In the genomic region with DNA sequence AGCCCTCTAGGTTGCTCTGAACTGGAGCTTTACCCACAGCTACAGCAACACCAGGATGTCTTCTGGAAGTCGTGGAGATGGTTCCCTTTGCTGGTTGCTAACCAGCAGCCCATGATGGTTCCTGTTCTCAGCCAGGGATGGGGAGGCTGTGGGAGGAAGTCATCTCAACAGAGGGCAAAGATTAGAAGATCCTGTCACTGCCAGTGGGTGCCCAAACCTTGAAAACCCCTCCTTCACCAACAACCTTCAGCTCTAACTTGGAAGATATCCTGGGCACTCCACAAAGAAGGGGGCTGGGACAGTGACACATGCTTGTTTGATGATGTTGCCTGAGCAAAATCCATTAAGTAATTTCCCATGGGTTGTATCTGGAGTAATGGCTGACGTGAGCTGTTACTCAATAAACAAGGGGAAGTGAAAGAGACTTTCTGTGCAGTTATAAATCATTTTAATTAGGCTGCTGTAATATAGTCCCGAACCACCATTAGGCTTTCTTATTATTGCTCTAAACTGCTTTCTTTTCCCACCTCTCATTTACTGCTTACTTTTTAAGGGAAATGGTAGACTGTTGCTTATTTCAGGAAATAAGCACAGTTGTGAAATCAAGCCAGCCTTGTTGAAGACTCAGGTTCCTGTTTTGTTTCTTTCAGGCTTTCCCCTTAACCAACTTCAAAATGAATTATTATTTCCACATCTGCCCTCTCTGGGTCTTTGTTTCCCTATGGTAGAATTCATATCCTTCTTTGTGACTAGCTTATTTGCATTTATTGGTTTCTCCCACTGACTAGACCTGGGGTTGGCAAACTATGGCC, we compare ENCODE assay signal across 9 cellular contexts.
A peak's percentile ranks its signal among the peaks of the same experiment; 100 is the strongest.
DNase-seq lines count a peak whose midpoint lies in the region; ATAC-seq, FAIRE-seq and TF ChIP-seq lines count a peak whose summit lies in the region.
"Had no signal": no experiment of that assay in that cellular context is flagged by ENCODE, and none has a peak within 500 bp of the region (broad histone marks: within the 10 kb centered on the region; RNA-seq: fewer than 3 reads in every experiment).

No MANE protein-coding gene starts in this region.

- no peak overlapping the region for H3K27ac Mint-ChIP-seq in activated naive CD8-positive, alpha-beta T cell treated with anti-CD3 and anti-CD28 coated beads, Interleukin-2, amount 50 U/mL, for 24 hours
- H3K27ac Mint-ChIP-seq: activated naive CD8-positive, alpha-beta T cell treated with anti-CD3 and anti-CD28 coated beads, Interleukin-2, amount 10 ng/mL, durations not matched to agents 7 days and 5 days had no signal

- H3K9me3 ChIP-seq in GM12878 (replicated peaks; ENCODE audit: control insufficient read depth, insufficient read depth, low read length), result no peaks in the 10 kb centered on the region
- H3K9me3 ChIP-seq in WERI-Rb-1 (ENCODE audit: severe bottlenecking), result no peaks in the 10 kb centered on the region

- in situ Hi-C loops in GM12878 (cut with MboI), result no loop called here

- H3K79me2 ChIP-seq in GM12878 (ENCODE audit: control insufficient read depth, insufficient read depth, low read length), result no peaks in the 10 kb centered on the region

- no peak for TF ChIP-seq RAD21 in GM12878 (IDR thresholded peaks at IDR 0.05; ENCODE audit: insufficient read depth, low read depth, low read length)

- ATAC-seq in GM18861 (IDR thresholded peaks at IDR 0.05; ENCODE audit: unreplicated experiment) (peak; percentile 78), HG03097 (IDR thresholded peaks at IDR 0.05; ENCODE audit: low FRiP score, unreplicated experiment) (peak; percentile 64), GM12878 (peak; percentile 93)
- no peak for ATAC-seq in activated naive CD8-positive, alpha-beta T cell treated with anti-CD3 and anti-CD28 coated beads, Interleukin-2, amount 50 U/mL, for 24 hours

- no peaks in the 10 kb centered on the region for H3K4me1 ChIP-seq in GM12878 (ENCODE audit: control insufficient read depth, insufficient read depth, low read length)

- H3K36me3 Mint-ChIP-seq in activated naive CD8-positive, alpha-beta T cell treated with anti-CD3 and anti-CD28 coated beads, Interleukin-2, amount 50 U/mL, for 24 hours (ENCODE audit: low read depth), result no peaks in the 10 kb centered on the region
- H3K36me3 Mint-ChIP-seq: activated naive CD8-positive, alpha-beta T cell treated with anti-CD3 and anti-CD28 coated beads, Interleukin-2, amount 10 ng/mL, durations not matched to agents 7 days and 5 days had no signal

- H3K4me2 ChIP-seq in GM12878 (ENCODE audit: control insufficient read depth, insufficient read depth), result no peak overlapping the region; the same call in 1 of the 2 replicates

- H3K4me3 Mint-ChIP-seq in activated naive CD8-positive, alpha-beta T cell treated with anti-CD3 and anti-CD28 coated beads, Interleukin-2, amount 50 U/mL, for 24 hours, result no peak overlapping the region
- H3K4me3 Mint-ChIP-seq: activated naive CD8-positive, alpha-beta T cell treated with anti-CD3 and anti-CD28 coated beads, Interleukin-2, amount 10 ng/mL, durations not matched to agents 7 days and 5 days had no signal

- peak; percentile 79 for FAIRE-seq in GM12878 (lab: Jason Lieb, UNC)

- SMC1A ChIA-PET in GM12878 (lab: Charles Lee; ENCODE audit: uncharacterized antibody, unreplicated experiment), result interaction anchor here (0.9 to 3.0 kb wide), 9 partner anchors 12 to 234 kb away, joined by 3 to 9 read pairs (median 5); no protein-coding TSS in a partner anchor

- H3K27ac ChIP-seq in GM12878 (ENCODE audit: control insufficient read depth, insufficient read depth) (no peak overlapping the region), WERI-Rb-1 (no peak overlapping the region)

- POLR2A ChIA-PET in GM12878 (lab: Charles Lee), result no interaction called here

- no peaks in the 10 kb centered on the region for H3K27me3 ChIP-seq in GM12878 (replicated peaks in 1 of 2; ENCODE audit: control insufficient read depth in 2 of 2, insufficient read depth in 2 of 2, low read length in 1 of 2)
- no peaks in the 10 kb centered on the region for H3K27me3 ChIP-seq in WERI-Rb-1 (ENCODE audit: insufficient read depth, low read depth, severe bottlenecking)

- H3K27me3 Mint-ChIP-seq in activated naive CD8-positive, alpha-beta T cell treated with anti-CD3 and anti-CD28 coated beads, Interleukin-2, amount 50 U/mL, for 24 hours, result no peaks in the 10 kb centered on the region
- H3K27me3 Mint-ChIP-seq: activated naive CD8-positive, alpha-beta T cell treated with anti-CD3 and anti-CD28 coated beads, Interleukin-2, amount 10 ng/mL, durations not matched to agents 7 days and 5 days had no signal

- H3K4me1 Mint-ChIP-seq in activated naive CD8-positive, alpha-beta T cell treated with anti-CD3 and anti-CD28 coated beads, Interleukin-2, amount 50 U/mL, for 24 hours, result no peaks in the 10 kb centered on the region
- H3K4me1 Mint-ChIP-seq: activated naive CD8-positive, alpha-beta T cell treated with anti-CD3 and anti-CD28 coated beads, Interleukin-2, amount 10 ng/mL, durations not matched to agents 7 days and 5 days had no signal

- no peaks in the 10 kb centered on the region for H3K9me3 Mint-ChIP-seq in activated naive CD8-positive, alpha-beta T cell treated with anti-CD3 and anti-CD28 coated beads, Interleukin-2, amount 50 U/mL, for 24 hours
- H3K9me3 Mint-ChIP-seq: activated naive CD8-positive, alpha-beta T cell treated with anti-CD3 and anti-CD28 coated beads, Interleukin-2, amount 10 ng/mL, durations not matched to agents 7 days and 5 days had no signal

- CTCF ChIA-PET in GM12878 (lab: Yijun Ruan, JAX), result interaction anchor here (1.0 to 1.4 kb wide), 2 partner anchors 30 to 238 kb away, joined by 3 to 5 read pairs; no protein-coding TSS in a partner anchor

- WGBS in GM12878 (ENCODE audit: insufficient coverage, insufficient replicate concordance, low lambda C conversion rate, missing lambda C conversion rate), result 0% methylated on average over 3 of the region's 3 CpGs

- intact Hi-C loops in GM12878 (cut with micrococcal nuclease; ENCODE audit: unreplicated experiment), result loop anchor here (1.0 to 5.0 kb wide), 2 partner anchors 60 to 80 kb away; no protein-coding TSS in a partner anchor

- no peak overlapping the region for H3K9ac ChIP-seq in GM12878 (ENCODE audit: control insufficient read depth, insufficient read depth, low read length)

- DNase-seq in GM12878 (ENCODE audit: low read depth, low spot score), result peak; percentile 58
- DNase-seq in pons (ENCODE audit: low spot score), result peak; percentile 64
- DNase-seq in NCI-H1417 treated with DMSO at 0.1 percent for 48 hours (lab: John Stamatoyannopoulos, UW), result no peak
- no peak for DNase-seq in WERI-Rb-1
- no peak for DNase-seq in NCI-H2196 treated with DMSO at 0.1 percent for 48 hours (lab: John Stamatoyannopoulos, UW; ENCODE audit: unreplicated experiment)
- no peak for DNase-seq in activated naive CD8-positive, alpha-beta T cell treated with anti-CD3 and anti-CD28 coated beads, Interleukin-2, amount 50 U/mL, for 24 hours
- DNase-seq: activated naive CD8-positive, alpha-beta T cell treated with anti-CD3 and anti-CD28 coated beads, Interleukin-2, amount 10 ng/mL, durations not matched to agents 7 days and 5 days had no signal

- H3K4me3 ChIP-seq in GM12878 (no peak overlapping the region), WERI-Rb-1 (ENCODE audit: low read depth, low read length) (no peak overlapping the region)

- RAD21 ChIA-PET in GM12878 (lab: Charles Lee; ENCODE audit: unreplicated experiment), result interaction anchor here (1.0 to 2.5 kb wide), 4 partner anchors 29 to 140 kb away, joined by 3 to 7 read pairs (median 4); no protein-coding TSS in a partner anchor

- BruUV-seq in GM12878 (replicated peaks; lab: Mats Ljungman, UMichigan), result no TSS peak

- no peaks in the 10 kb centered on the region for H4K20me1 ChIP-seq in GM12878 (ENCODE audit: control insufficient read depth, insufficient read depth)

- peak; percentile 83 to 95 for TF ChIP-seq EP300 in GM12878 (IDR thresholded peaks at IDR 0.05; ENCODE audit: borderline replicate concordance in 1 of 2, control insufficient read depth in 1 of 2, low read depth in 2 of 2, low read length in 2 of 2)

- no peak for TF ChIP-seq POLR2A in GM12878 (IDR thresholded peaks at IDR 0.05; ENCODE audit: low read depth, low read length)

- H3K36me3 ChIP-seq in GM12878 (ENCODE audit: control insufficient read depth in 2 of 2, insufficient read depth in 2 of 2, low read length in 1 of 2), result no peaks in the 10 kb centered on the region
- peaks cover 8% of the 10 kb centered on the region for H3K36me3 ChIP-seq in WERI-Rb-1

- TF ChIP-seq CTCF in GM12878 (IDR thresholded peaks at IDR 0.05 in 2 of 3, conservative IDR thresholded peaks at IDR 0.05 in 1 of 3; ENCODE audit: control insufficient read depth in 2 of 3, extremely low read depth in 1 of 3, insufficient read depth in 1 of 3, low read depth in 3 of 3, low read length in 3 of 3) (no peak), WERI-Rb-1 (IDR thresholded peaks at IDR 0.05; ENCODE audit: low read depth, low read length) (no peak)

- H2AFZ ChIP-seq in GM12878 (ENCODE audit: control insufficient read depth, low read depth, low read length), result peak overlapping the region; percentile 52

TF ChIP-seq in GM12878, 131 proteins besides CTCF, POLR2A, EP300 and RAD21 (continues in another document):
- peak; percentile 44 for TF ChIP-seq EED (IDR thresholded peaks at IDR 0.05; ENCODE audit: low read depth)

Comparison
In these comparisons a context has a peak if more than half of its experiments do, and no peak if none do; other contexts are left out.
1. DNase-seq: peak in GM12878 (single experiment) and pons (single experiment); none in NCI-H1417 treated with DMSO at 0.1 percent for 48 hours (single experiment), WERI-Rb-1 (single experiment), NCI-H2196 treated with DMSO at 0.1 percent for 48 hours (single experiment) and activated naive CD8-positive, alpha-beta T cell treated with anti-CD3 and anti-CD28 coated beads, Interleukin-2, amount 50 U/mL, for 24 hours (single experiment).